Comparison of ENCODE assay signal across 9 cellular contexts in the genomic region with DNA sequence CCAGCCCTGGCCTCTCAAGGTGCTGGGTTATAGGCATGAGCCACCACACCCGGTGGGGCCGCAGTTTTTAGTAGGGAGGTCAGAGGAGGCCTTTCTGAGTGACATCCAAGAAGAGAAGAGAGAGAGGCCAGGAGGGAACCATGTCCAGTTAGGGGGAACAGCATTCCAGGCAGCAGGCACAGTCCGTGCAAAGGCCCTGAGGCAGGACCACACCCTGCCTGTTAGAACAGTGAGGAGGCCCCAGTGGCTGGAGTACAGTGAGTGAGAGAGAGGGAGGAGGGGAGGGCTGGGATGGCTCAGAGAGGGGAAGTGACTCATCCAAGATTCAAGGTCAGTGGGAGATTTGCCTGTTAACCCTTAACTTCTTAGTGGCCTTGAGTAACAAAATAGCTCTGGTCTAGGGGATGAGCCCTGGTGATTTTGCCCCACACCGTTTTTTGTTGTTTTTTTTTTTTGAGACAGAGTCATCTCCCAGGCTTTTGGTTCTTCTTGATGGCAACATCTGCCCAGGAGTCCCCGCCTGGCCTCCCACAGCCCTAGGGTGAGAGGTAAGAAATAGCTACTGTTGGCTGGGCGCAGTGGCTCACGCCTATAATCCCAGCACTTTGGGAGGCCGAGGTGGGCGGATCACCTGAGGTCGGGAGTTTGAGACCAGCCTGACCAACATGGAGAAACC. TPM values are rescaled to one million over a fixed set of nuclear protein-coding genes. Genes with fewer than 3 reads are reported as not detected.
DNase-seq lines count a peak whose midpoint lies in the region; ATAC-seq and TF ChIP-seq lines count a peak whose summit lies in the region.
"Had no signal": no experiment of that assay in that cellular context is flagged by ENCODE, and none has a peak within 500 bp of the region (broad histone marks: within the 10 kb centered on the region; RNA-seq: fewer than 3 reads in every experiment).

No MANE protein-coding gene starts in this region.

- ATAC-seq in RWPE2 (ENCODE audit: low read depth), result peak; percentile 80
- ATAC-seq in gastroesophageal sphincter, result no peak

- no peak for TF ChIP-seq POLR2A in gastroesophageal sphincter (IDR thresholded peaks at IDR 0.05)

- H3K4me3 ChIP-seq in RWPE2 (ENCODE audit: severe bottlenecking) (no peak overlapping the region), fibroblast of mammary gland (ENCODE audit: control insufficient read depth, low read depth, low read length) (no peak overlapping the region), gastroesophageal sphincter (no peak overlapping the region)

- H3K27ac ChIP-seq in RWPE2 (ENCODE audit: poor library complexity, severe bottlenecking) (peak overlapping the region; percentile 87), gastroesophageal sphincter (no peak overlapping the region)

- 20% methylated on average over 2 of the region's 10 CpGs; no CpG with 5 or more reads in 1 of the 2 donors for WGBS in gastroesophageal sphincter (ENCODE audit: low coverage in 1 of 2), 2 donors

- H3K4me1 ChIP-seq in RWPE2 (ENCODE audit: insufficient read depth, poor library complexity, severe bottlenecking) (peaks cover 6% of the 10 kb centered on the region), gastroesophageal sphincter (peaks cover 0 to 28% (median 7%) of the 10 kb centered on the region in 3 donors)

- DNase-seq in activated T-cell treated with anti-CD3 and anti-CD28 coated beads for 48 hours (ENCODE audit: low read depth) (peak; percentile 29), activated T-cell treated with anti-CD3 and anti-CD28 coated beads for 4 hours (no peak), RWPE2 (ENCODE audit: low spot score) (peak; percentile 89), fibroblast of mammary gland (ENCODE audit: low read depth) (peak; percentile 97), smooth muscle cell of the brain vasculature (ENCODE audit: low read depth, low spot score) (peak; percentile 56), NCI-H748 treated with DMSO at 0.1 percent for 48 hours (lab: John Stamatoyannopoulos, UW) (no peak), cerebellar cortex (ENCODE audit: low spot score) (no peak)
- DNase-seq: activated T-cell treated with anti-CD3 and anti-CD28 coated beads, Interleukin-2, amount 50 U/mL, for 4 hours had no signal

- TF ChIP-seq CTCF in RWPE2 (IDR thresholded peaks at IDR 0.05; ENCODE audit: poor library complexity, severe bottlenecking) (no peak), fibroblast of mammary gland (conservative IDR thresholded peaks at IDR 0.05; ENCODE audit: control insufficient read depth, insufficient read depth, low read depth, low read length) (no peak), gastroesophageal sphincter (IDR thresholded peaks at IDR 0.05) (no peak)

- H3K36me3 ChIP-seq in RWPE2 (ENCODE audit: low read depth), result no peaks in the 10 kb centered on the region
- no peaks in the 10 kb centered on the region for H3K36me3 ChIP-seq in gastroesophageal sphincter

- no peaks in the 10 kb centered on the region for H3K9me3 ChIP-seq in RWPE2 (ENCODE audit: severe bottlenecking)
- H3K9me3 ChIP-seq in gastroesophageal sphincter, result no peaks in the 10 kb centered on the region

- H3K27me3 ChIP-seq in RWPE2 (ENCODE audit: insufficient read depth, poor library complexity, severe bottlenecking), result no peaks in the 10 kb centered on the region
- H3K27me3 ChIP-seq in gastroesophageal sphincter, result no peaks in the 10 kb centered on the region

- no peak for TF ChIP-seq EP300 in gastroesophageal sphincter (IDR thresholded peaks at IDR 0.05)

RNA-seq across cellular contexts. Expression of a gene that starts 2.7 kb away (rescaled TPM):
- total RNA-seq in gastroesophageal sphincter, result 10 to 100 TPM; 18.5 to 66.3 (median 34.7) TPM

RNA-seq across cellular contexts. Expression of a gene that starts 32.5 kb away (rescaled TPM):
- 1 to 10 TPM in 1 of 4 donors, not detected in 3; 1.1 TPM for total RNA-seq in gastroesophageal sphincter

RNA-seq across cellular contexts. Expression of a gene that starts 38.7 kb away (rescaled TPM):
- 1 to 10 TPM; 3.6 to 7.9 (median 5.1) TPM for total RNA-seq in gastroesophageal sphincter

RNA-seq across cellular contexts. Expression of a gene that starts 39.1 kb away (rescaled TPM):
- total RNA-seq in gastroesophageal sphincter, result 1 to 10 TPM in 1 of 4 donors, under 1 TPM in 3; 0.58 to 1.4 (median 0.73) TPM

Comparison
In these comparisons a context has a peak if more than half of its experiments do, and no peak if none do; other contexts are left out.
1. DNase-seq: peak in activated T-cell treated with anti-CD3 and anti-CD28 coated beads for 48 hours (single experiment), RWPE2 (single experiment), fibroblast of mammary gland (single experiment) and smooth muscle cell of the brain vasculature (single experiment); none in activated T-cell treated with anti-CD3 and anti-CD28 coated beads for 4 hours (single experiment), NCI-H748 treated with DMSO at 0.1 percent for 48 hours (single experiment) and cerebellar cortex (single experiment).